17 cellular contexts compared by ENCODE assay signal in the genomic region with DNA sequence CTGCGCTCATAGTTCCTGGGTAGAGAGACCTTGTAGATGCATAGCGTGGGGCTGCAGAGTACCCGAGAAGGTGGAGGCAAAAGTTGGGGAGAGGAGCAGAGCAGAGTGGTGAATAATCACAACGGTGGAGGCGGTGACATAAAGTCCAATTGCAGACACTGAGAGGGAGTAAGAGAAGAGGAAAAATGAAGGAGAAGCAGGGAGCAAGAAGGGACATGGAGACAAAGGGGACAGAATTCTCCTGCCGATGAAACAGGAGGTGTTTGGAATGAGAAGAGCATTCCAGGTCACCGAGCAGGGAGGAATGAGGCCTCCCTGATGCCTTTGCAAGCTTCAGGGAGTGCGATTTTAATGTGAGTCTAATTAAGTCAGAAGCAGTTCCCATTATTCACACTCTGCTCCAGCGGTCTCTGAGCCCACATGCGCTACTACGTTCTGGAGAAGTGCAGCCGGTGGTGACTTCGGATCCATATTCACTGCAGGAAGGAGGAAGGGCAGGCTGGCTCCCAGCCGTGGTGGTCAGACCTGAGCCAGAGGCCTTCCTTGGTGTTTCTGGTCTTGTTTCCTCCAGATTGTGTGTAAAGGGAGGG.
"Had no signal": no experiment of that assay in that cellular context is flagged by ENCODE, and none has a peak within 500 bp of the region (broad histone marks: within the 10 kb centered on the region; RNA-seq: fewer than 3 reads in every experiment).

No MANE protein-coding gene starts in this region.

- H3K27ac ChIP-seq: coronary artery, foreskin keratinocyte, hepatocyte, parathyroid adenoma, prostate gland, thyroid gland had no signal

- H3K27me3 Mint-ChIP-seq: naive thymus-derived CD4-positive, alpha-beta T cell had no signal

- H3K9me3 ChIP-seq: prostate gland, thyroid gland had no signal

- H3K27me3 ChIP-seq: foreskin keratinocyte, hepatocyte, thyroid gland had no signal

- DNase-seq: central memory CD4-positive, alpha-beta T cell; effector memory CD4-positive, alpha-beta T cell; foreskin keratinocyte; left colon; naive thymus-derived CD4-positive, alpha-beta T cell; occipital lobe; small intestine; stimulated activated CD4-positive, alpha-beta T cell treated with anti-CD3 and anti-CD28 coated beads, Interleukin-12 subunit alpha, Interleukin-12 subunit beta, amount 100 ng/mL, for 4 hours; stimulated activated CD4-positive, alpha-beta T cell treated with anti-CD3 and anti-CD28 coated beads, Interleukin-2, amount 100 ng/mL, for 48 hours; stimulated activated naive CD4-positive, alpha-beta T cell treated with Interleukin-2 at 50 U/mL for 16 hours; thyroid gland had no signal

- H3K4me3 ChIP-seq: coronary artery, hepatocyte, prostate gland, thyroid gland had no signal

- H3K4me3 Mint-ChIP-seq: naive thymus-derived CD4-positive, alpha-beta T cell; neural crest cell; type B pancreatic cell had no signal

- ATAC-seq: foreskin keratinocyte; left colon; naive thymus-derived CD4-positive, alpha-beta T cell had no signal

- H3K9ac ChIP-seq: parathyroid adenoma had no signal

- H3K27ac Mint-ChIP-seq: naive thymus-derived CD4-positive, alpha-beta T cell; type B pancreatic cell had no signal

- H3K9me3 Mint-ChIP-seq: type B pancreatic cell had no signal

- H3K4me1 ChIP-seq: foreskin keratinocyte, thyroid gland had no signal

- H3K36me3 ChIP-seq: prostate gland, thyroid gland had no signal

- H3K36me3 Mint-ChIP-seq: type B pancreatic cell had no signal
